ENCODE assay signal across 36 cellular contexts in genomic region chr6:170447561-170447930, GRCh38.
"Had no signal": no experiment of that assay in that cellular context is flagged by ENCODE, and none has a peak within 500 bp of the region (broad histone marks: within the 10 kb centered on the region; RNA-seq: fewer than 3 reads in every experiment).

No MANE protein-coding gene starts in this region.

- H3K9me3 Mint-ChIP-seq: activated B cell treated with CpG ODN at 0.5 μM for 24 hours; activated CD4-positive, alpha-beta memory T cell treated with anti-CD3 and anti-CD28 coated beads for 36 hours; activated CD4-positive, alpha-beta T cell treated with anti-CD3 and anti-CD28 coated beads, Interleukin-2, amount 10 ng/mL, durations not matched to agents 24 days and 14 days; activated T-helper 1 cell treated with anti-CD3 and anti-CD28 coated beads, Interleukin-12 subunit alpha, Interleukin-12 subunit beta, Interleukin-2, Interleukin-4 antibody, amounts not matched to agents 30 ng/mL and 10 ng/mL and 1 ng/mL, durations not matched to agents 14 hours and 24 hours and 36 hours; activated T-helper 2 cell treated with anti-CD3 and anti-CD28 coated beads, Interferon-gamma antibody, Interleukin-2, Interleukin-4, amounts not matched to agents 10 μg/mL and 5 μg/mL and 100 μg/mL, durations not matched to agents 14 hours and 24 hours and 36 hours; T-helper 2 cell treated with Interferon-gamma antibody and Interleukin-4, amounts not matched to agents 5 μg/mL and 100 μg/mL, for 36 hours had no signal

- DNase-seq: activated B cell treated with CpG ODN at 0.5 μM for 24 hours; activated CD4-positive, alpha-beta memory T cell treated with anti-CD3 and anti-CD28 coated beads for 36 hours; activated CD4-positive, alpha-beta T cell treated with anti-CD3 and anti-CD28 coated beads, Interleukin-2, amount 10 ng/mL, durations not matched to agents 24 days and 14 days; activated CD8-positive, alpha-beta memory T cell treated with anti-CD3 and anti-CD28 coated beads, Interleukin-2, amount 10 ng/mL, durations not matched to agents 7 days and 5 days; activated CD8-positive, alpha-beta memory T cell treated with anti-CD3 and anti-CD28 coated beads, Interleukin-2, amount 50 U/mL, for 4 hours; activated CD8-positive, alpha-beta T cell treated with anti-CD3 and anti-CD28 coated beads, Interleukin-2, amount 10 ng/mL, durations not matched to agents 7 days and 5 days; activated gamma-delta T cell treated with Interleukin-2 at 50 U/mL for 16 hours; activated naive CD4-positive, alpha-beta T cell treated with anti-CD3 and anti-CD28 coated beads, Interleukin-2, amount 50 U/mL, for 16 hours; activated naive CD4-positive, alpha-beta T cell treated with Interleukin-2 at 50 U/mL for 16 hours; activated T-cell treated with anti-CD3 and anti-CD28 coated beads, Interleukin-2, amount 50 U/mL, for 48 hours; amniotic stem cell; anterior cingulate cortex; brain microvascular endothelial cell; cortex of kidney; dermis blood vessel endothelial cell; effector CD4-positive, alpha-beta T cell; effector memory CD8-positive, alpha-beta T cell; esophagus squamous epithelium; foreskin melanocyte; T-helper 1 cell; T-helper 17 cell; T1000; WERI-Rb-1 had no signal

- H3K36me3 ChIP-seq: brain microvascular endothelial cell, esophagus squamous epithelium, gastroesophageal sphincter, WERI-Rb-1 had no signal

- H3K27me3 Mint-ChIP-seq: activated B cell treated with CpG ODN at 0.5 μM for 24 hours; activated CD4-positive, alpha-beta memory T cell treated with anti-CD3 and anti-CD28 coated beads for 36 hours; activated CD4-positive, alpha-beta T cell treated with anti-CD3 and anti-CD28 coated beads, Interleukin-2, amount 10 ng/mL, durations not matched to agents 24 days and 14 days; activated CD8-positive, alpha-beta memory T cell treated with anti-CD3 and anti-CD28 coated beads, Interleukin-2, amount 10 ng/mL, durations not matched to agents 7 days and 5 days; activated naive CD8-positive, alpha-beta T cell had no signal

- H3K4me1 ChIP-seq: esophagus squamous epithelium, gastroesophageal sphincter had no signal

- ATAC-seq: activated CD4-positive, CD25-positive, alpha-beta regulatory T cell treated with anti-CD3 and anti-CD28 coated beads, Interleukin-2, amount 50 U/mL, for 24 hours; activated CD8-positive, alpha-beta memory T cell treated with anti-CD3 and anti-CD28 coated beads, Interleukin-2, amount 10 ng/mL, durations not matched to agents 7 days and 5 days; activated CD8-positive, alpha-beta T cell treated with anti-CD3 and anti-CD28 coated beads, Interleukin-2, amount 10 ng/mL, durations not matched to agents 7 days and 5 days; effector memory CD8-positive, alpha-beta T cell; gastroesophageal sphincter; SK-N-SH treated with all-trans-retinoic acid at 6 μM for 48 hours; T-helper 17 cell had no signal

- H3K27me3 ChIP-seq: brain microvascular endothelial cell had no signal

- FAIRE-seq: astrocyte, bronchial epithelial cell, endometrium, endothelial cell of umbilical vein had no signal

- H3K9me3 ChIP-seq: esophagus squamous epithelium, gastroesophageal sphincter had no signal

- H3K27ac ChIP-seq: brain microvascular endothelial cell, epithelial cell of prostate, esophagus squamous epithelium, gastroesophageal sphincter, WERI-Rb-1 had no signal

- H3K36me3 Mint-ChIP-seq: activated CD4-positive, alpha-beta memory T cell treated with anti-CD3 and anti-CD28 coated beads for 36 hours; activated CD8-positive, alpha-beta memory T cell treated with anti-CD3 and anti-CD28 coated beads, Interleukin-2, amount 10 ng/mL, durations not matched to agents 7 days and 5 days; activated naive CD8-positive, alpha-beta T cell had no signal

- H3K4me3 Mint-ChIP-seq: activated B cell treated with CpG ODN at 0.5 μM for 24 hours; activated CD4-positive, alpha-beta memory T cell treated with anti-CD3 and anti-CD28 coated beads for 36 hours; activated CD4-positive, alpha-beta T cell treated with anti-CD3 and anti-CD28 coated beads, Interleukin-2, amount 10 ng/mL, durations not matched to agents 24 days and 14 days; activated CD8-positive, alpha-beta memory T cell treated with anti-CD3 and anti-CD28 coated beads, Interleukin-2, amount 10 ng/mL, durations not matched to agents 7 days and 5 days; activated CD8-positive, alpha-beta T cell treated with anti-CD3 and anti-CD28 coated beads, Interleukin-2, amount 10 ng/mL, durations not matched to agents 7 days and 5 days; activated naive CD8-positive, alpha-beta T cell; activated T-helper 1 cell treated with anti-CD3 and anti-CD28 coated beads, Interleukin-12 subunit alpha, Interleukin-12 subunit beta, Interleukin-2, Interleukin-4 antibody, amounts not matched to agents 30 ng/mL and 10 ng/mL and 1 ng/mL, durations not matched to agents 14 hours and 24 hours and 36 hours; central memory CD8-positive, alpha-beta T cell; effector memory CD8-positive, alpha-beta T cell; T-helper 17 cell; T-helper 2 cell treated with Interferon-gamma antibody and Interleukin-4, amounts not matched to agents 5 μg/mL and 100 μg/mL, for 36 hours had no signal

- H3K4me3 ChIP-seq: esophagus squamous epithelium, gastroesophageal sphincter had no signal

- H3K27ac Mint-ChIP-seq: activated B cell treated with CpG ODN at 0.5 μM for 24 hours; activated CD4-positive, alpha-beta memory T cell treated with anti-CD3 and anti-CD28 coated beads for 36 hours; activated CD4-positive, alpha-beta T cell treated with anti-CD3 and anti-CD28 coated beads, Interleukin-2, amount 10 ng/mL, durations not matched to agents 24 days and 14 days; activated CD8-positive, alpha-beta memory T cell treated with anti-CD3 and anti-CD28 coated beads, Interleukin-2, amount 10 ng/mL, durations not matched to agents 7 days and 5 days; activated CD8-positive, alpha-beta T cell treated with anti-CD3 and anti-CD28 coated beads, Interleukin-2, amount 10 ng/mL, durations not matched to agents 7 days and 5 days; activated naive CD8-positive, alpha-beta T cell; activated T-helper 1 cell treated with anti-CD3 and anti-CD28 coated beads, Interleukin-12 subunit alpha, Interleukin-12 subunit beta, Interleukin-2, Interleukin-4 antibody, amounts not matched to agents 30 ng/mL and 10 ng/mL and 1 ng/mL, durations not matched to agents 14 hours and 24 hours and 36 hours; activated T-helper 2 cell treated with anti-CD3 and anti-CD28 coated beads, Interferon-gamma antibody, Interleukin-2, Interleukin-4, amounts not matched to agents 10 μg/mL and 5 μg/mL and 100 μg/mL, durations not matched to agents 14 hours and 24 hours and 36 hours; effector memory CD8-positive, alpha-beta T cell; T-helper 17 cell; T-helper 2 cell treated with Interferon-gamma antibody and Interleukin-4, amounts not matched to agents 5 μg/mL and 100 μg/mL, for 36 hours had no signal

- H3K4me1 Mint-ChIP-seq: activated B cell treated with CpG ODN at 0.5 μM for 24 hours; activated CD4-positive, alpha-beta T cell treated with anti-CD3 and anti-CD28 coated beads, Interleukin-2, amount 10 ng/mL, durations not matched to agents 24 days and 14 days; activated CD8-positive, alpha-beta memory T cell treated with anti-CD3 and anti-CD28 coated beads, Interleukin-2, amount 10 ng/mL, durations not matched to agents 7 days and 5 days had no signal
